ENCODE assay signal across 28 cellular contexts in genomic region chr2:22361571-22361970, GRCh38.
DNase-seq lines count a peak whose midpoint lies in the region; ATAC-seq, FAIRE-seq and TF ChIP-seq lines count a peak whose summit lies in the region.
"Had no signal": no experiment of that assay in that cellular context is flagged by ENCODE, and none has a peak within 500 bp of the region (broad histone marks: within the 10 kb centered on the region; RNA-seq: fewer than 3 reads in every experiment).

No MANE protein-coding gene starts in this region.

- H3K27me3 ChIP-seq in HepG2 (ENCODE audit: control insufficient read depth in 1 of 2, insufficient read depth in 2 of 2, low read length in 2 of 2) (no peaks in the 10 kb centered on the region), right lobe of liver (no peaks in the 10 kb centered on the region)
- H3K27me3 ChIP-seq: BE2C; BLaER1; BLaER1 treated with 17β-estradiol and CSF1 and Interleukin-3, amounts not matched to agents 10 nM and 100 nM had no signal

- no peaks in the 10 kb centered on the region for H4K20me1 ChIP-seq in HepG2 (ENCODE audit: insufficient read depth, low read length)
- H4K20me1 ChIP-seq: BLaER1; BLaER1 treated with 17β-estradiol and CSF1 and Interleukin-3, amounts not matched to agents 10 nM and 100 nM had no signal

- H3K4me3 ChIP-seq in HepG2 (replicated peaks in 1 of 3; ENCODE audit: insufficient read depth in 1 of 3, low read depth in 2 of 3, low read length in 3 of 3) (no peak overlapping the region), right lobe of liver (no peak overlapping the region)
- H3K4me3 ChIP-seq: A549; BLaER1; BLaER1 treated with 17β-estradiol and CSF1 and Interleukin-3, amounts not matched to agents 10 nM and 100 nM had no signal

- in situ Hi-C loops in HepG2 (cut with HindIII; ENCODE audit: extremely low pct_ligation_motif_present, low pct_unique_long_range_greater_than_20kb), result no loop called here

- CTCF ChIA-PET in HepG2 (lab: Yijun Ruan, JAX; ENCODE audit: low intra/inter-chr PET ratio, low total read pairs), result no interaction called here

- no peak for TF ChIP-seq RAD21 in HepG2 (CRISPR knock-in tag; IDR thresholded peaks at IDR 0.05)

- H3K27ac ChIP-seq in HepG2 (ENCODE audit: extremely low read length, insufficient read depth, low read length) (no peak overlapping the region), right lobe of liver (no peak overlapping the region)
- H3K27ac ChIP-seq: 22Rv1; A549; BLaER1; BLaER1 treated with 17β-estradiol and CSF1 and Interleukin-3, amounts not matched to agents 10 nM and 100 nM; C4-2B had no signal

- no peak for FAIRE-seq in HepG2 (lab: Jason Lieb, UNC)
- FAIRE-seq: A204.1, A549 had no signal

- no peaks in the 10 kb centered on the region for H3K79me2 ChIP-seq in HepG2 (ENCODE audit: insufficient read depth, low read length)

- H3K36me3 ChIP-seq in HepG2 (replicated peaks in 1 of 2; ENCODE audit: control insufficient read depth in 1 of 2, insufficient read depth in 2 of 2, low read length in 2 of 2) (no peaks in the 10 kb centered on the region), right lobe of liver (no peaks in the 10 kb centered on the region)
- H3K36me3 ChIP-seq: BE2C; BLaER1; BLaER1 treated with 17β-estradiol and CSF1 and Interleukin-3, amounts not matched to agents 10 nM and 100 nM had no signal

- intact Hi-C loops in HepG2 (cut with micrococcal nuclease; ENCODE audit: unreplicated experiment), result no loop called here
- intact Hi-C loops in right lobe of liver (cut with DNase I), result no loop called here

- no peak for TF ChIP-seq EP300 in HepG2 (IDR thresholded peaks at IDR 0.05; ENCODE audit: low read depth in 2 of 2, low read length in 2 of 2)
- no peak for TF ChIP-seq EP300 in HepG2 (CRISPR knock-in tag; IDR thresholded peaks at IDR 0.05; ENCODE audit: borderline replicate concordance)

- no peak overlapping the region for H3K4me2 ChIP-seq in HepG2 (ENCODE audit: low read depth, low read length)
- H3K4me2 ChIP-seq: A549; BLaER1; BLaER1 treated with 17β-estradiol and CSF1 and Interleukin-3, amounts not matched to agents 10 nM and 100 nM had no signal

- ATAC-seq in HepG2 (no peak), right lobe of liver (no peak)
- ATAC-seq: A549; CD8-positive, alpha-beta T cell had no signal

- no peak overlapping the region for H2AFZ ChIP-seq in HepG2 (ENCODE audit: low read length)

- BruUV-seq in HepG2 (replicated peaks; lab: Mats Ljungman, UMichigan), result no TSS peak

- TF ChIP-seq CTCF in HepG2 (CRISPR knock-in tag; IDR thresholded peaks at IDR 0.05) (no peak), right lobe of liver (IDR thresholded peaks at IDR 0.05) (no peak)

- DNase-seq in HepG2 (ENCODE audit: low spot score) (no peak), right lobe of liver (no peak)
- DNase-seq: 8988T; ACHN; AML-193; BE2C; C1 segment of cervical spinal cord; Caco-2; Calu3; CD4-positive, alpha-beta memory T cell; CD4-positive, alpha-beta T cell; CD4-positive, CD25-positive, alpha-beta regulatory T cell; CD8-positive, alpha-beta memory T cell; CD8-positive, alpha-beta T cell; COR-L47; DMS 273 treated with DMSO at 0.1 percent for 48 hours; DMS153; DMS53; DMS79; DMS79 treated with DMSO at 0.1 percent for 48 hours; DND-41; EL had no signal

- TF ChIP-seq POLR2A in HepG2 (IDR thresholded peaks at IDR 0.05; ENCODE audit: insufficient read depth in 1 of 2, low read depth in 2 of 2, low read length in 2 of 2), result no peak
- TF ChIP-seq POLR2A in right lobe of liver (IDR thresholded peaks at IDR 0.05), result no peak

- H3K4me1 ChIP-seq in HepG2 (ENCODE audit: insufficient read depth, low read length) (no peaks in the 10 kb centered on the region), right lobe of liver (no peaks in the 10 kb centered on the region)
- H3K4me1 ChIP-seq: A549; BE2C; BLaER1; BLaER1 treated with 17β-estradiol and CSF1 and Interleukin-3, amounts not matched to agents 10 nM and 100 nM; Caco-2 had no signal

- H3K9ac ChIP-seq in HepG2 (ENCODE audit: insufficient read depth, low read depth, low read length), result no peak overlapping the region
- H3K9ac ChIP-seq: BLaER1; BLaER1 treated with 17β-estradiol and CSF1 and Interleukin-3, amounts not matched to agents 10 nM and 100 nM had no signal

- 14% methylated on average over 2 of the region's 2 CpGs for WGBS in HepG2 (ENCODE audit: low lambda C conversion rate)
- WGBS in right lobe of liver (ENCODE audit: insufficient coverage, low coverage, low lambda C conversion rate, missing lambda C conversion rate), result 67% methylated on average over 2 of the region's 2 CpGs

- peaks cover 34% of the 10 kb centered on the region; the same call in 1 of the 2 replicates for H3K9me3 ChIP-seq in HepG2 (ENCODE audit: low read length)
- no peaks in the 10 kb centered on the region for H3K9me3 ChIP-seq in right lobe of liver
- H3K9me3 ChIP-seq: A549; BE2C; BLaER1; BLaER1 treated with 17β-estradiol and CSF1 and Interleukin-3, amounts not matched to agents 10 nM and 100 nM; Caco-2 had no signal

- POLR2A ChIA-PET in HepG2 (lab: Yijun Ruan, JAX), result no interaction called here

TF ChIP-seq in HepG2, 621 proteins besides CTCF, POLR2A, EP300 and RAD21 (continues in another document):
- TF ChIP-seq TRIM22 (IDR thresholded peaks at IDR 0.05) (no peak), U2AF2 (IDR thresholded peaks at IDR 0.05; ENCODE audit: low read depth, low read length) (0 out of 2 replicates have a peak, but pooled peaks have one; percentile 82), TERF1 (CRISPR knock-in tag; IDR thresholded peaks at IDR 0.05) (no peak), SRSF9 (IDR thresholded peaks at IDR 0.05; ENCODE audit: borderline replicate concordance, insufficient read depth, low read depth, low read length, poor library complexity, severe bottlenecking) (peak; percentile 94), IRF9 (CRISPR knock-in tag; IDR thresholded peaks at IDR 0.05; ENCODE audit: borderline replicate concordance) (no peak), HNRNPK (IDR thresholded peaks at IDR 0.05; ENCODE audit: low read depth, low read length, poor library complexity, severe bottlenecking) (peak; percentile 56), ZSCAN22 (CRISPR knock-in tag; IDR thresholded peaks at IDR 0.05) (no peak), ZSCAN29 (CRISPR knock-in tag; conservative IDR thresholded peaks at IDR 0.05) (no peak), FOXK2 (IDR thresholded peaks at IDR 0.05) (no peak), ZXDC (CRISPR knock-in tag; IDR thresholded peaks at IDR 0.05) (no peak)
